20 cellular contexts compared by ENCODE assay signal in the genomic region with DNA sequence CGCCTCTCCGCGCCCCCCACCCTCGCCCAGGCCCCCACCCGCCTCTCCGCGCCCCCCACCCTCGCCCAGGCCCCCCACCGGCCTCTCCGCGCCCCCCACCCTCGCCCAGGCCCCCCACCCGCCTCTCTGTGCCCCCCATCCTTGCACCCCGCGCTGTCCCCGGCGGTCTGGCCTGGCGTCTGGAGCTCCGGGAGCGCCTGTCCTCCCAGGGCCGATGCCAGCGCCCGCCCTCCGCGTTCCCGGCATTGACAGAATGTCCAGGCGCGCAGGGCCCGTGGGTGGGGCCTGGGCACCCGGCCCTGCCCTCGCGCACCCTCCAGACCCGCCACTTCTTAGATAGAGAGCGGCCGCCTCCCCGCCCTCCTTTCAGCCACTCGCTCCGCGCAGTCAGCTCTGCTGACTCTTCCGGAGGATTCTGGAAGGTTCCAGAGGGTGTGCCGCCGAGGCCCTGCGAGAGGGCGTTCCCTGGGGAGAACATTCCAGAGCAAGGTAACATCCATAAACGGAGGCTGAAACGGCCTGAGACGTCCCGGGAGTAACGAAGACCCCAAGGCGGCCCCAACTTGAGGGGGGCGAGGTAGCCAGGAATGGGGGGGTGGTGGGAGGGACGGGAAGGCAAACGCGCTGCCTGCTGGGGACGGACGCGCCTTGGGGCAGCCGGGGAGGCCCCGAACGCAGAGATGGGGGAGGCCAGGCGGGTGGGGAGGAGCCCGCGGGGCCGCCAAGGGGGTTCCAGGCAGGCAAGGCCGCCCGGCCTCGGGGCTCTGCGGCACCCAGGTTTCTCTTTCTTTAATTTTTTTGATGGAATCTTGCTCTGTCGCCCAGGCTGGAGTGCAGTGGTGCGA.
"Had no signal": no experiment of that assay in that cellular context is flagged by ENCODE, and none has a peak within 500 bp of the region (broad histone marks: within the 10 kb centered on the region; RNA-seq: fewer than 3 reads in every experiment).

No MANE protein-coding gene starts in this region.

- H3K4me1 ChIP-seq: prostate gland, uterus had no signal

- H3K36me3 ChIP-seq: cardiac muscle cell, ovary, prostate gland, stomach, suprapubic skin, transverse colon, uterus had no signal

- H3K27ac ChIP-seq: body of pancreas, cardiac muscle cell, hepatocyte, ovary, prostate gland, stomach, suprapubic skin, transverse colon, uterus had no signal

- H3K4me3 Mint-ChIP-seq: activated B cell treated with CpG ODN at 0.5 μM for 24 hours; activated CD4-positive, alpha-beta T cell treated with anti-CD3 and anti-CD28 coated beads for 36 hours; activated T-cell treated with anti-CD3 and anti-CD28 coated beads, Interleukin-2, amount 50 U/mL, for 4 hours had no signal

- H3K36me3 Mint-ChIP-seq: natural killer cell had no signal

- H3K27me3 ChIP-seq: body of pancreas, cardiac muscle cell, hepatocyte, ovary, stomach, suprapubic skin, transverse colon, uterus had no signal

- H3K4me3 ChIP-seq: body of pancreas, cardiac muscle cell, hepatocyte, ovary, prostate gland, suprapubic skin, uterus had no signal

- H3K27me3 Mint-ChIP-seq: activated B cell treated with CpG ODN at 0.5 μM for 24 hours; activated CD4-positive, alpha-beta T cell treated with anti-CD3 and anti-CD28 coated beads for 36 hours had no signal

- H3K9me3 Mint-ChIP-seq: activated T-cell treated with anti-CD3 and anti-CD28 coated beads, Interleukin-2, amount 50 U/mL, for 4 hours; natural killer cell had no signal

- H3K9me3 ChIP-seq: prostate gland, suprapubic skin, transverse colon, uterus had no signal

- H3K27ac Mint-ChIP-seq: activated B cell treated with CpG ODN at 0.5 μM for 24 hours; dendritic cell treated with granulocyte-macrophage colony-stimulating factor and Interleukin-4, amounts not matched to agents 40 ng/mL and 50 ng/mL, for 4 days had no signal

- DNase-seq: activated B cell treated with CpG ODN at 0.5 μM for 24 hours, anterior cingulate cortex, foreskin melanocyte, mammary epithelial cell, midbrain, natural killer cell, T1000, uterus had no signal

- FAIRE-seq: endothelial cell of umbilical vein had no signal
